19 cellular contexts compared by ENCODE assay signal in genomic region chr2:109607766-109608165, GRCh38. TPM values are rescaled to one million over a fixed set of nuclear protein-coding genes. Genes with fewer than 3 reads are reported as not detected.
A peak's percentile ranks its signal among the peaks of the same experiment; 100 is the strongest.
DNase-seq lines count a peak whose midpoint lies in the region; ATAC-seq and TF ChIP-seq lines count a peak whose summit lies in the region.
"Had no signal": no experiment of that assay in that cellular context is flagged by ENCODE, and none has a peak within 500 bp of the region (broad histone marks: within the 10 kb centered on the region; RNA-seq: fewer than 3 reads in every experiment).

No MANE protein-coding gene starts in this region.

- peaks cover 89% of the 10 kb centered on the region for H3K79me2 ChIP-seq in mammary epithelial cell (ENCODE audit: insufficient read depth, low read length)

- CTCF ChIA-PET in mammary epithelial cell (lab: Charles Lee; ENCODE audit: low non-redundant PET), result interaction anchor here (1.5 kb wide), 1 partner anchor 62 kb away, joined by 6 read pairs; no protein-coding TSS in a partner anchor

- H4K20me1 ChIP-seq in mammary epithelial cell (ENCODE audit: insufficient read depth, low read length), result no peaks in the 10 kb centered on the region

- no peak overlapping the region for H2AFZ ChIP-seq in mammary epithelial cell (ENCODE audit: low read depth, low read length)

- no peak overlapping the region for H3K9ac ChIP-seq in mammary epithelial cell (ENCODE audit: insufficient read depth, low read length)

- H3K4me1 ChIP-seq in mammary epithelial cell (ENCODE audit: insufficient read depth, low read length), result peaks cover 49% of the 10 kb centered on the region

- no peaks in the 10 kb centered on the region for H3K9me3 Mint-ChIP-seq in activated T-cell treated with anti-CD3 and anti-CD28 coated beads, Interleukin-2, amount 50 U/mL, for 24 hours
- H3K9me3 Mint-ChIP-seq: brain, nephron had no signal

- peaks cover 7% of the 10 kb centered on the region for H3K4me1 Mint-ChIP-seq in activated T-cell treated with anti-CD3 and anti-CD28 coated beads, Interleukin-2, amount 50 U/mL, for 24 hours (ENCODE audit: low read depth)

- no peaks in the 10 kb centered on the region for H3K27me3 ChIP-seq in mammary epithelial cell (ENCODE audit: insufficient read depth, low read length)
- no peaks in the 10 kb centered on the region for H3K27me3 ChIP-seq in kidney epithelial cell (ENCODE audit: control insufficient read depth, insufficient read depth, low read length)

- H3K36me3 ChIP-seq in mammary epithelial cell (ENCODE audit: insufficient read depth, low read length) (no peaks in the 10 kb centered on the region), kidney epithelial cell (ENCODE audit: control insufficient read depth, insufficient read depth, low read length) (no peaks in the 10 kb centered on the region)
- H3K36me3 ChIP-seq: thoracic aorta had no signal

- no peak overlapping the region for H3K4me3 Mint-ChIP-seq in activated T-cell treated with anti-CD3 and anti-CD28 coated beads, Interleukin-2, amount 50 U/mL, for 24 hours
- H3K4me3 Mint-ChIP-seq: nephron had no signal

- no peak overlapping the region for H3K27ac Mint-ChIP-seq in activated T-cell treated with anti-CD3 and anti-CD28 coated beads, Interleukin-2, amount 50 U/mL, for 24 hours
- H3K27ac Mint-ChIP-seq: nephron had no signal

- intact Hi-C loops in mammary epithelial cell (cut with micrococcal nuclease), result no loop called here

- DNase-seq in ACHN, result peak; percentile 34
- DNase-seq in LHCN-M2 (ENCODE audit: low read depth), result peak; percentile 19
- peak; percentile 33 for DNase-seq in mammary epithelial cell
- DNase-seq in kidney epithelial cell (ENCODE audit: low read depth), result no peak
- DNase-seq in HuH-7.5 (ENCODE audit: low spot score), result no peak
- DNase-seq in stimulated activated CD4-positive, alpha-beta T cell treated with anti-CD3 and anti-CD28 coated beads, Interleukin-4, amount 100 ng/mL, for 4 hours, result no peak
- DNase-seq in activated T-cell treated with anti-CD3 and anti-CD28 coated beads, Interleukin-2, amount 50 U/mL, for 24 hours, result no peak
- DNase-seq: activated CD4-positive, alpha-beta T cell treated with anti-CD3 and anti-CD28 coated beads for 1 hour; activated naive CD4-positive, alpha-beta T cell treated with Interleukin-2 at 50 U/mL for 16 hours; effector CD4-positive, alpha-beta T cell; GDM1; NCI-H1092; NCI-H774; stimulated activated CD4-positive, alpha-beta T cell treated with anti-CD3 and anti-CD28 coated beads, Interleukin-2, amount 100 ng/mL, for 24 hours; T-helper 2 cell had no signal

- H3K36me3 Mint-ChIP-seq in activated T-cell treated with anti-CD3 and anti-CD28 coated beads, Interleukin-2, amount 50 U/mL, for 24 hours (ENCODE audit: low read depth), result no peaks in the 10 kb centered on the region

- dilution Hi-C loops in mammary epithelial cell (cut with HindIII; ENCODE audit: low sequenced_read_pairs), result loop anchor here (5.0 kb wide), 1 partner anchor 105 kb away; no protein-coding TSS in a partner anchor

- H3K4me2 ChIP-seq in mammary epithelial cell (ENCODE audit: insufficient read depth, low read depth, low read length), result peak overlapping the region; percentile 45

- in situ Hi-C loops in ACHN (cut with HindIII; ENCODE audit: low pct_ligation_motif_present, low pct_unique_long_range_greater_than_20kb, low sequenced_read_pairs) (no loop called here), mammary epithelial cell (cut with MboI; ENCODE audit: low sequenced_read_pairs in 2 of 2) (no loop called here)

- BruUV-seq in mammary epithelial cell (replicated peaks; lab: Mats Ljungman, UMichigan), result no TSS peak

- H3K9me3 ChIP-seq in mammary epithelial cell (replicated peaks; ENCODE audit: insufficient read depth, low read length), result no peaks in the 10 kb centered on the region
- H3K9me3 ChIP-seq: thoracic aorta had no signal

- WGBS in mammary epithelial cell (ENCODE audit: low coverage, missing lambda C conversion rate), result 100% methylated on average over 2 of the region's 2 CpGs

- H3K4me3 ChIP-seq in mammary epithelial cell (replicated peaks in 1 of 3; ENCODE audit: insufficient read depth in 1 of 3, low read depth in 2 of 3, low read length in 3 of 3) (no peak overlapping the region), kidney epithelial cell (ENCODE audit: low read depth, low read length) (no peak overlapping the region)
- H3K4me3 ChIP-seq: thoracic aorta had no signal

- peaks cover 71% of the 10 kb centered on the region for H3K27me3 Mint-ChIP-seq in activated T-cell treated with anti-CD3 and anti-CD28 coated beads, Interleukin-2, amount 50 U/mL, for 24 hours

- no peak for ATAC-seq in HG03025 (IDR thresholded peaks at IDR 0.05; ENCODE audit: low FRiP score, unreplicated experiment)

- TF ChIP-seq CTCF in mammary epithelial cell (conservative IDR thresholded peaks at IDR 0.05 in 1 of 2, IDR thresholded peaks at IDR 0.05 in 1 of 2; ENCODE audit: extremely low read depth in 1 of 2, insufficient read depth in 1 of 2, low read depth in 1 of 2, low read length in 2 of 2) (no peak), kidney epithelial cell (IDR thresholded peaks at IDR 0.05; ENCODE audit: insufficient read depth, low read length, poor library complexity, severe bottlenecking) (peak; percentile 1)

- peak overlapping the region; percentile 50 for H3K27ac ChIP-seq in mammary epithelial cell (ENCODE audit: insufficient read depth, low read depth, low read length)

RNA-seq across cellular contexts. Expression of gene SEPTIN10, which starts 6.0 kb away (rescaled TPM):
- 75.1 and 77.4 TPM in 2 replicates for total RNA-seq in LHCN-M2 (2014; rRNA removed)
- polyA plus RNA-seq in LHCN-M2 (2012), result 35.3 TPM
- 100 to 1,000 TPM in 1 of 2 donors, 10 to 100 TPM in 1; 76.4 to 133 TPM for total RNA-seq in mammary epithelial cell
- 50.8 TPM for polyA plus RNA-seq in mammary epithelial cell
- 63.0 TPM for polyA minus RNA-seq in mammary epithelial cell
- 43.2 and 45.7 TPM in 2 replicates for total RNA-seq in kidney epithelial cell

RNA-seq across cellular contexts. Expression of gene SOWAHC, which starts 6.4 kb away (rescaled TPM):
- total RNA-seq in LHCN-M2 (2014; rRNA removed), result 6.4 and 7.3 TPM in 2 replicates
- 2.2 TPM for polyA plus RNA-seq in LHCN-M2 (2012)
- 100 to 1,000 TPM in 1 of 2 donors, 10 to 100 TPM in 1; 32.9 to 120 TPM for total RNA-seq in mammary epithelial cell
- polyA plus RNA-seq in mammary epithelial cell, result 12.6 TPM
- polyA minus RNA-seq in mammary epithelial cell, result 16.3 TPM
- total RNA-seq in kidney epithelial cell, result 13.5 and 14.9 TPM in 2 replicates

Comparison
In these comparisons a context has a peak if more than half of its experiments do, and no peak if none do; other contexts are left out.
1. DNase-seq: peak in ACHN (single experiment), LHCN-M2 (single experiment) and mammary epithelial cell (single experiment); none in kidney epithelial cell (single experiment), HuH-7.5 (single experiment), stimulated activated CD4-positive, alpha-beta T cell treated with anti-CD3 and anti-CD28 coated beads, Interleukin-4, amount 100 ng/mL, for 4 hours (0 of 2) and activated T-cell treated with anti-CD3 and anti-CD28 coated beads, Interleukin-2, amount 50 U/mL, for 24 hours (single experiment).